10 cellular contexts compared by ENCODE assay signal in the genomic region with DNA sequence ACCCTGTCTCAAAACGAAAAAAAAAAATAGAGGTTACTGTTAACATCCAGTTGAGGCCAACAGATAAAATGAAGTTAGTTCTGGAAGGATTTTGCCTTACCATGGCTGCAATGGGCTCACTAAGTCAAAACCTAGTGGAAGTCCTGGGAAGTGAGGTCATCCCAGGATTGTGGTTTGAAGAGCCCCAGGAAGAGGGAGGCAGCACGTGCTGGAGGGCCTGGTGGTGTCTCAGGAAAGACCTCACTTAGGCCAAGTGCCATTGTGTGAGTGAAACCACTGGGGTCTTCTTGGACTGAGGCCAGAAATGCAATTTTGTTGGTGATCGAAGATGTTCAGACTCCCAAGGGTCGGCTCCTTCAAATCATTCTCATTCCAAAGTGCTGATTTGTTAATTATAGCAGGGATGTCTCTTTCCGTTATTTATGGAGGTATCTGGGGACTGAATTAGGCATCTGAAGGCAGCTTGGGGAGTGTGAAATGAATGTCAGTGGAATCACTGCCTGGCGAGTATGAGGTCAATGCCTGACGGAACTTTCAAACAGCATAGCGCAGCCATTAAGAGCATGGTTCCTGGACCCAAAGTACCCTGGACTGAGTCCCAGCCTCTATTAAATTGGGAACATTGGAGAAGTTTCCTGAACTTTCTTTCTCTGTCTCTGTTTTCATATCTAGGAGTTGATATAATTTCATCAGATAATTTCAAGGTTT.
DNase-seq lines count a peak whose midpoint lies in the region; ATAC-seq and TF ChIP-seq lines count a peak whose summit lies in the region.
"Had no signal": no experiment of that assay in that cellular context is flagged by ENCODE, and none has a peak within 500 bp of the region (broad histone marks: within the 10 kb centered on the region; RNA-seq: fewer than 3 reads in every experiment).

No MANE protein-coding gene starts in this region.

- POLR2A ChIA-PET in activated CD4-positive, alpha-beta T cell treated with anti-CD3 and anti-CD28 coated beads for 36 hours (lab: Charles Lee): no interaction called here

- H3K4me1 ChIP-seq in Peyer's patch (peaks cover 0 to 15% (median 0%) of the 10 kb centered on the region in 4 donors), fibroblast of lung (ENCODE audit: control insufficient read depth, extremely low read depth, insufficient read depth, low read length) (peaks cover 34% of the 10 kb centered on the region), upper lobe of right lung (peaks cover 68% of the 10 kb centered on the region)

- no peak overlapping the region for H2AFZ ChIP-seq in fibroblast of lung (ENCODE audit: low read length)

- no peak overlapping the region for H3K4me3 ChIP-seq in Peyer's patch
- H3K4me3 ChIP-seq in fibroblast of lung (replicated peaks in 1 of 4; ENCODE audit: control extremely low read depth in 1 of 4, insufficient read depth in 1 of 4, low read depth in 3 of 4, low read length in 4 of 4): no peak overlapping the region
- H3K4me3 ChIP-seq in upper lobe of right lung: no peak overlapping the region

- no peak overlapping the region for H3K4me3 Mint-ChIP-seq in activated CD4-positive, alpha-beta T cell treated with anti-CD3 and anti-CD28 coated beads for 36 hours
- H3K4me3 Mint-ChIP-seq: T-cell had no signal

- H3K79me2 ChIP-seq in fibroblast of lung (ENCODE audit: control insufficient read depth, insufficient read depth, low read length): no peaks in the 10 kb centered on the region

- no peaks in the 10 kb centered on the region for H3K27me3 ChIP-seq in Peyer's patch
- no peaks in the 10 kb centered on the region for H3K27me3 ChIP-seq in fibroblast of lung (ENCODE audit: control insufficient read depth, insufficient read depth, low read length)
- H3K27me3 ChIP-seq in upper lobe of right lung: no peaks in the 10 kb centered on the region

- H3K27me3 Mint-ChIP-seq in activated CD4-positive, alpha-beta T cell treated with anti-CD3 and anti-CD28 coated beads for 36 hours: peaks cover 8% of the 10 kb centered on the region

- CTCF ChIA-PET in activated CD4-positive, alpha-beta T cell treated with anti-CD3 and anti-CD28 coated beads for 36 hours (lab: Charles Lee): interaction anchor here (0.7 to 2.5 kb wide), 3 partner anchors 9 to 189 kb away, joined by 4 to 10 read pairs (median 5); no protein-coding TSS in a partner anchor

- peak overlapping the region; percentile 20 to 83 (median 66) for H3K27ac ChIP-seq in Peyer's patch
- peak overlapping the region; percentile 58 for H3K27ac ChIP-seq in fibroblast of lung (ENCODE audit: insufficient read depth, low read length)
- peak overlapping the region; percentile 71 for H3K27ac ChIP-seq in upper lobe of right lung

- no peaks in the 10 kb centered on the region for H4K20me1 ChIP-seq in fibroblast of lung (ENCODE audit: control insufficient read depth, extremely low read depth, insufficient read depth, low read length)

- no peak overlapping the region for H3K27ac Mint-ChIP-seq in activated CD4-positive, alpha-beta T cell treated with anti-CD3 and anti-CD28 coated beads for 36 hours
- H3K27ac Mint-ChIP-seq: T-cell had no signal

- TF ChIP-seq CTCF in Peyer's patch (IDR thresholded peaks at IDR 0.05) (no peak), fibroblast of lung (conservative IDR thresholded peaks at IDR 0.05 in 1 of 2, IDR thresholded peaks at IDR 0.05 in 1 of 2; ENCODE audit: low read depth in 1 of 2, low read length in 2 of 2) (no peak), upper lobe of right lung (IDR thresholded peaks at IDR 0.05) (no peak)

- H3K9me3 ChIP-seq in Peyer's patch (no peaks in the 10 kb centered on the region), fibroblast of lung (ENCODE audit: control insufficient read depth, insufficient read depth, low read depth, low read length) (no peaks in the 10 kb centered on the region), upper lobe of right lung (no peaks in the 10 kb centered on the region)

- H3K36me3 ChIP-seq in Peyer's patch (no peaks in the 10 kb centered on the region), fibroblast of lung (ENCODE audit: control insufficient read depth, insufficient read depth, low read length) (no peaks in the 10 kb centered on the region), upper lobe of right lung (no peaks in the 10 kb centered on the region)

- no peak for ATAC-seq in upper lobe of right lung
- ATAC-seq in activated CD4-positive, alpha-beta T cell treated with anti-CD3 and anti-CD28 coated beads for 36 hours: no peak
- ATAC-seq: T-cell had no signal

- no peak overlapping the region for H3K9ac ChIP-seq in fibroblast of lung (ENCODE audit: insufficient read depth, low read length)

- no peak for TF ChIP-seq POLR2A in Peyer's patch (IDR thresholded peaks at IDR 0.05)

- H3K9me3 Mint-ChIP-seq in activated CD4-positive, alpha-beta T cell treated with anti-CD3 and anti-CD28 coated beads for 36 hours (ENCODE audit: low read depth): no peaks in the 10 kb centered on the region
- H3K9me3 Mint-ChIP-seq: T-cell had no signal

- no peak for DNase-seq in Peyer's patch
- peak; percentile 42 to 68 for DNase-seq in fibroblast of lung (ENCODE audit: low read depth in 2 of 2)
- DNase-seq in myocyte (ENCODE audit: low read depth): peak; percentile 73
- DNase-seq in upper lobe of right lung: no peak
- DNase-seq in activated gamma-delta T cell treated with Interleukin-2 at 50 U/mL for 16 hours: no peak
- DNase-seq in activated CD4-positive, alpha-beta T cell treated with anti-CD3 and anti-CD28 coated beads for 36 hours: no peak
- DNase-seq in NCI-H2029 (lab: John Stamatoyannopoulos, UW): no peak
- DNase-seq: activated CD4-positive, alpha-beta T cell treated with anti-CD3 and anti-CD28 coated beads, Interleukin-2, amount 50 U/mL, for 4 hours; NCI-H1092 treated with DMSO at 0.1 percent for 48 hours; T-cell had no signal

- no peaks in the 10 kb centered on the region for H3K36me3 Mint-ChIP-seq in activated CD4-positive, alpha-beta T cell treated with anti-CD3 and anti-CD28 coated beads for 36 hours (ENCODE audit: low read depth)
- H3K36me3 Mint-ChIP-seq: T-cell had no signal

- peaks cover 13% of the 10 kb centered on the region for H3K4me1 Mint-ChIP-seq in activated CD4-positive, alpha-beta T cell treated with anti-CD3 and anti-CD28 coated beads for 36 hours

- no peak overlapping the region for H3K4me2 ChIP-seq in fibroblast of lung (ENCODE audit: extremely low read depth, insufficient read depth, low read length)

- intact Hi-C loops in upper lobe of right lung (cut with DNase I): no loop called here
- intact Hi-C loops in activated CD4-positive, alpha-beta T cell treated with anti-CD3 and anti-CD28 coated beads for 36 hours (cut with DNase I, micrococcal nuclease): no loop called here

Comparison
In these comparisons a context has a peak if more than half of its experiments do, and no peak if none do; other contexts are left out.
1. DNase-seq: peak in fibroblast of lung (2 of 2) and myocyte (single experiment); none in Peyer's patch (0 of 3), upper lobe of right lung (single experiment), activated gamma-delta T cell treated with Interleukin-2 at 50 U/mL for 16 hours (single experiment), activated CD4-positive, alpha-beta T cell treated with anti-CD3 and anti-CD28 coated beads for 36 hours (single experiment) and NCI-H2029 (single experiment).
2. Peak in every context shown above with its lines, with median percentiles within 50 percentile points of each other: H3K27ac ChIP-seq.